Comparison of ENCODE assay signal across 12 cellular contexts in the genomic region with DNA sequence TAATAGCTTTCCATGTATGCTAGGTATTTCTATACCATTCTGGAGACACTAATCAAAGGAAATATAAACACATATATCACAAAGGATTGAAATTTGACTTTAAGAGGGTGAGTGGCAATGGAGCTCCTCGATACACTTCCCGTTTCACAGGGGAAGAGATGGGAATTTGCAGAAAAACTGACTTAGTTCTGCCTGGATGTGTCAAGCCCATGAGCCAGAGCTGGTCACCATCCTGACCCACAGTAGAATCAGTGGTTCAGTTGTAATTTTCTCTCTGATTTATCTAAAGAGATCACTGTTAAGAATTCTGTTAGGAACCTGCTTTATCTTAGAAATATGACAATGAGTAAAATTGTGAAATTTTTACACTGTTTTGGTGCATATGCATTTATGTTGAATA. TPM values are rescaled to one million over a fixed set of nuclear protein-coding genes. Genes with fewer than 3 reads are reported as not detected.
DNase-seq lines count a peak whose midpoint lies in the region; ATAC-seq, FAIRE-seq and TF ChIP-seq lines count a peak whose summit lies in the region.
"Had no signal": no experiment of that assay in that cellular context is flagged by ENCODE, and none has a peak within 500 bp of the region (broad histone marks: within the 10 kb centered on the region; RNA-seq: fewer than 3 reads in every experiment).

No MANE protein-coding gene starts in this region.

- H3K9me3 ChIP-seq in endothelial cell of umbilical vein (replicated peaks; ENCODE audit: control insufficient read depth, insufficient read depth, low read length), result no peaks in the 10 kb centered on the region

- FAIRE-seq in endothelial cell of umbilical vein (lab: Jason Lieb, UNC) (no peak), frontal cortex (lab: Jason Lieb, UNC) (no peak)

- DNase-seq in T-helper 2 cell treated with Interferon-gamma antibody and Interleukin-4, amounts not matched to agents 5 μg/mL and 100 μg/mL, for 36 hours (ENCODE audit: low spot score), result no peak
- DNase-seq in T-helper 2 cell (no peak), endothelial cell of umbilical vein (ENCODE audit: low read depth, low spot score) (no peak), NCI-H1417 treated with DMSO at 0.1 percent for 48 hours (lab: John Stamatoyannopoulos, UW) (no peak), NCI-H146 treated with DMSO at 0.1 percent for 48 hours (lab: John Stamatoyannopoulos, UW; ENCODE audit: unreplicated experiment) (no peak), frontal cortex (ENCODE audit: low spot score in 2 of 2) (no peak)
- no peak for DNase-seq in stimulated activated effector memory CD8-positive, alpha-beta T cell treated with anti-CD3 and anti-CD28 coated beads, Interleukin-12 subunit alpha, Interleukin-12 subunit beta, amount 100 ng/mL, for 72 hours (ENCODE audit: low spot score in 2 of 2)

- H3K9ac ChIP-seq in endothelial cell of umbilical vein (replicated peaks; ENCODE audit: extremely low read depth, insufficient read depth, low read length), result no peak overlapping the region

- TF ChIP-seq POLR2A in endothelial cell of umbilical vein (IDR thresholded peaks at IDR 0.05; ENCODE audit: low read depth, low read length), result no peak

- H3K27ac ChIP-seq in endothelial cell of umbilical vein (ENCODE audit: insufficient read depth, low read depth, low read length), result no peak overlapping the region
- H3K27ac ChIP-seq: epithelial cell of prostate had no signal

- CTCF ChIA-PET in endothelial cell of umbilical vein (lab: Charles Lee), result interaction anchor here (0.9 to 2.0 kb wide), 10 partner anchors 10 to 289 kb away, joined by 3 to 8 read pairs (median 4); no protein-coding TSS in a partner anchor

- peaks cover 6% of the 10 kb centered on the region for H3K9me3 Mint-ChIP-seq in T-helper 2 cell treated with Interferon-gamma antibody and Interleukin-4, amounts not matched to agents 5 μg/mL and 100 μg/mL, for 36 hours
- H3K9me3 Mint-ChIP-seq in stimulated activated effector memory CD8-positive, alpha-beta T cell treated with anti-CD3 and anti-CD28 coated beads, Interleukin-12 subunit alpha, Interleukin-12 subunit beta, amount 100 ng/mL, for 72 hours, result no peaks in the 10 kb centered on the region

- H3K36me3 Mint-ChIP-seq in T-helper 2 cell treated with Interferon-gamma antibody and Interleukin-4, amounts not matched to agents 5 μg/mL and 100 μg/mL, for 36 hours (ENCODE audit: low read depth), result no peaks in the 10 kb centered on the region
- no peaks in the 10 kb centered on the region for H3K36me3 Mint-ChIP-seq in stimulated activated effector memory CD8-positive, alpha-beta T cell treated with anti-CD3 and anti-CD28 coated beads, Interleukin-12 subunit alpha, Interleukin-12 subunit beta, amount 100 ng/mL, for 72 hours
- H3K36me3 Mint-ChIP-seq: mesothelial cell of epicardium had no signal

- peak; percentile 12 for ATAC-seq in HG03460 (IDR thresholded peaks at IDR 0.05; ENCODE audit: unreplicated experiment)
- ATAC-seq in stimulated activated effector memory CD8-positive, alpha-beta T cell treated with anti-CD3 and anti-CD28 coated beads, Interleukin-12 subunit alpha, Interleukin-12 subunit beta, amount 100 ng/mL, for 72 hours, result no peak
- ATAC-seq: K562 had no signal

- H3K4me2 ChIP-seq in endothelial cell of umbilical vein (ENCODE audit: insufficient read depth, low read length), result peak overlapping the region; percentile 22

- H3K36me3 ChIP-seq in endothelial cell of umbilical vein (ENCODE audit: control insufficient read depth in 2 of 2, extremely low read depth in 1 of 2, insufficient read depth in 2 of 2, low read length in 2 of 2), result no peaks in the 10 kb centered on the region

- no peak for TF ChIP-seq CTCF in endothelial cell of umbilical vein (IDR thresholded peaks at IDR 0.05; ENCODE audit: extremely low read depth in 1 of 2, insufficient read depth in 1 of 2, low read depth in 1 of 2, low read length in 2 of 2)

- no peaks in the 10 kb centered on the region for H3K27me3 ChIP-seq in endothelial cell of umbilical vein (ENCODE audit: control insufficient read depth in 2 of 2, insufficient read depth in 2 of 2, low read length in 2 of 2)

- H3K4me3 Mint-ChIP-seq in T-helper 2 cell treated with Interferon-gamma antibody and Interleukin-4, amounts not matched to agents 5 μg/mL and 100 μg/mL, for 36 hours, result peak overlapping the region; percentile 75
- peak overlapping the region; percentile 42 for H3K4me3 Mint-ChIP-seq in stimulated activated effector memory CD8-positive, alpha-beta T cell treated with anti-CD3 and anti-CD28 coated beads, Interleukin-12 subunit alpha, Interleukin-12 subunit beta, amount 100 ng/mL, for 72 hours
- H3K4me3 Mint-ChIP-seq: mesothelial cell of epicardium had no signal

- H3K4me3 ChIP-seq in endothelial cell of umbilical vein (replicated peaks in 1 of 3; ENCODE audit: insufficient read depth in 1 of 3, low read depth in 1 of 3, low read length in 3 of 3), result no peak overlapping the region
- H3K4me3 ChIP-seq: K562 had no signal

- H3K27me3 Mint-ChIP-seq in T-helper 2 cell treated with Interferon-gamma antibody and Interleukin-4, amounts not matched to agents 5 μg/mL and 100 μg/mL, for 36 hours (ENCODE audit: low read depth), result no peaks in the 10 kb centered on the region

- intact Hi-C loops in endothelial cell of umbilical vein (cut with micrococcal nuclease), result no loop called here

- H3K4me1 ChIP-seq in endothelial cell of umbilical vein (ENCODE audit: control insufficient read depth, extremely low read depth, insufficient read depth, low read length), result no peaks in the 10 kb centered on the region

- no TSS peak for BruUV-seq in endothelial cell of umbilical vein (replicated peaks; lab: Mats Ljungman, UMichigan)

- no peaks in the 10 kb centered on the region for H4K20me1 ChIP-seq in endothelial cell of umbilical vein (replicated peaks; ENCODE audit: control insufficient read depth, extremely low read depth, insufficient read depth, low read length)

- H3K4me1 Mint-ChIP-seq in T-helper 2 cell treated with Interferon-gamma antibody and Interleukin-4, amounts not matched to agents 5 μg/mL and 100 μg/mL, for 36 hours (ENCODE audit: low read depth), result peaks cover 33% of the 10 kb centered on the region
- H3K4me1 Mint-ChIP-seq in stimulated activated effector memory CD8-positive, alpha-beta T cell treated with anti-CD3 and anti-CD28 coated beads, Interleukin-12 subunit alpha, Interleukin-12 subunit beta, amount 100 ng/mL, for 72 hours, result peaks cover 9% of the 10 kb centered on the region
- H3K4me1 Mint-ChIP-seq: mesothelial cell of epicardium had no signal

- dilution Hi-C loops in endothelial cell of umbilical vein (cut with MboI; ENCODE audit: extremely low pct_ligation_motif_present, low sequenced_read_pairs), result no loop called here

- POLR2A ChIA-PET in endothelial cell of umbilical vein (lab: Charles Lee), result no interaction called here

- H3K9me1 ChIP-seq in endothelial cell of umbilical vein (replicated peaks; ENCODE audit: control insufficient read depth, extremely low read depth, insufficient read depth, low read length), result no peaks in the 10 kb centered on the region

- no peaks in the 10 kb centered on the region for H3K79me2 ChIP-seq in endothelial cell of umbilical vein (ENCODE audit: control insufficient read depth, insufficient read depth, low read length)

- peak overlapping the region; percentile 85 for H3K27ac Mint-ChIP-seq in T-helper 2 cell treated with Interferon-gamma antibody and Interleukin-4, amounts not matched to agents 5 μg/mL and 100 μg/mL, for 36 hours
- no peak overlapping the region for H3K27ac Mint-ChIP-seq in stimulated activated effector memory CD8-positive, alpha-beta T cell treated with anti-CD3 and anti-CD28 coated beads, Interleukin-12 subunit alpha, Interleukin-12 subunit beta, amount 100 ng/mL, for 72 hours
- H3K27ac Mint-ChIP-seq: mesothelial cell of epicardium had no signal

- no peak overlapping the region for H2AFZ ChIP-seq in endothelial cell of umbilical vein (ENCODE audit: low read depth, low read length)

TF ChIP-seq in endothelial cell of umbilical vein, 7 proteins besides CTCF, POLR2A, EP300 and RAD21:
- TF ChIP-seq MYC (IDR thresholded peaks at IDR 0.05; ENCODE audit: low read depth, low read length) (no peak), JUN (IDR thresholded peaks at IDR 0.05; ENCODE audit: borderline replicate concordance, insufficient read depth, insufficient read length, low read depth) (no peak), FOS (IDR thresholded peaks at IDR 0.05; ENCODE audit: borderline replicate concordance, insufficient read depth, low read length) (no peak), GATA2 (IDR thresholded peaks at IDR 0.05; ENCODE audit: insufficient read depth, insufficient read length, low read depth, low read length) (no peak), EZH2 (IDR thresholded peaks at IDR 0.05; ENCODE audit: borderline replicate concordance, low read depth, low read length, severe bottlenecking) (no peak), POLR2AphosphoS5 (IDR thresholded peaks at IDR 0.05; ENCODE audit: insufficient read depth, low read depth, low read length) (no peak)
- TF ChIP-seq, protein P1, sequence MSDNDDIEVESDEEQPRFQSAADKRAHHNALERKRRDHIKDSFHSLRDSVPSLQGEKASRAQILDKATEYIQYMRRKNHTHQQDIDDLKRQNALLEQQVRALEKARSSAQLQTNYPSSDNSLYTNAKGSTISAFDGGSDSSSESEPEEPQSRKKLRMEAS (IDR thresholded peaks at IDR 0.05; ENCODE audit: insufficient read depth, insufficient read length), result no peak

RNA-seq across cellular contexts. Expression of a gene that starts 34.2 kb away (rescaled TPM):
- total RNA-seq in endothelial cell of umbilical vein (3.4 and 5.1 TPM in 2 replicates), frontal cortex (32.6 TPM)
- 0.60 and 0.79 TPM in 2 replicates for polyA plus RNA-seq in endothelial cell of umbilical vein
- polyA plus RNA-seq in endothelial cell of umbilical vein (2011; cell fraction: cytosol; rRNA removed), result 1.2 TPM in 2 replicates
- 1.9 and 3.0 TPM in 2 replicates for polyA plus RNA-seq in endothelial cell of umbilical vein (2011; cell fraction: nucleus; rRNA removed)
- polyA plus RNA-seq in endothelial cell of umbilical vein (2012), result 8.8 and 9.5 TPM in 2 replicates
- polyA minus RNA-seq in endothelial cell of umbilical vein, result 3.4 and 5.9 TPM in 2 replicates
- not detected for polyA minus RNA-seq in endothelial cell of umbilical vein (2011; cell fraction: cytosol; rRNA and poly(A)+ RNA removed)
- 8.7 and 11.5 TPM in 2 replicates for polyA minus RNA-seq in endothelial cell of umbilical vein (2011; cell fraction: nucleus; rRNA and poly(A)+ RNA removed)
- total RNA-seq: A172 had no signal

RNA-seq across cellular contexts. Expression of a gene that starts 53.5 kb away (rescaled TPM):
- total RNA-seq in endothelial cell of umbilical vein, result not detected in 2 replicates
- not detected in 2 replicates for polyA plus RNA-seq in endothelial cell of umbilical vein
- polyA plus RNA-seq in endothelial cell of umbilical vein (2011; cell fraction: cytosol; rRNA removed), result not detected in 2 replicates
- not detected in 2 replicates for polyA plus RNA-seq in endothelial cell of umbilical vein (2011; cell fraction: nucleus; rRNA removed)
- polyA plus RNA-seq in endothelial cell of umbilical vein (2012), result not detected in 2 replicates
- polyA minus RNA-seq in endothelial cell of umbilical vein, result not detected in 2 replicates
- not detected for polyA minus RNA-seq in endothelial cell of umbilical vein (2011; cell fraction: cytosol; rRNA and poly(A)+ RNA removed)
- polyA minus RNA-seq in endothelial cell of umbilical vein (2011; cell fraction: nucleus; rRNA and poly(A)+ RNA removed), result not detected in 2 replicates
- not detected for total RNA-seq in frontal cortex
- total RNA-seq: A172, mesothelial cell of epicardium had no signal
